Comparison of ENCODE assay signal across 20 cellular contexts in the genomic region with DNA sequence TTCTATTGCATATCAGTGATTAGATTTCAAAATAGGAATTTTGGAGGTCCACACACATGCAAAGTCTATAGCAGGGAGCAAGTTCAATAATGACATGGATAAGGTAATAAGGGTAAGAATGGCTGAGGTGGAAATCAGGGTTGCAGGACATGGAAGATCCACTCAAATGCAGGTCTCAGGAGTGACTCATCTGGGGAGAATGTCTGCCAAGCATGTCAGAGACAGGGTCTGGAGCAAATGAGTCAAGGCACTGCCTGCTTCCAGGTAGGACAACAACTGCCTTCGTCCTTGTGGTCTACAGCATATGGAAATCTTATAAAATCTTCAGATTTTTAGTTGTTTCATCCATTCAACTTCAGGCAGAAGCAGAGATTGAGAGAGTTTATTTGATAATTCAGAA.
DNase-seq lines count a peak whose midpoint lies in the region; ATAC-seq and TF ChIP-seq lines count a peak whose summit lies in the region.
"Had no signal": no experiment of that assay in that cellular context is flagged by ENCODE, and none has a peak within 500 bp of the region (broad histone marks: within the 10 kb centered on the region; RNA-seq: fewer than 3 reads in every experiment).

No MANE protein-coding gene starts in this region.

- ATAC-seq in HG03139 (IDR thresholded peaks at IDR 0.05; ENCODE audit: unreplicated experiment) (no peak), left lobe of liver (no peak)

- H3K27me3 Mint-ChIP-seq in activated CD4-positive, alpha-beta memory T cell treated with anti-CD3 and anti-CD28 coated beads for 36 hours: no peaks in the 10 kb centered on the region
- H3K27me3 Mint-ChIP-seq: activated CD4-positive, alpha-beta T cell treated with anti-CD3 and anti-CD28 coated beads, Interleukin-2, amount 10 ng/mL, durations not matched to agents 24 days and 14 days; activated naive CD8-positive, alpha-beta T cell had no signal

- no peaks in the 10 kb centered on the region for H3K4me1 Mint-ChIP-seq in activated CD4-positive, alpha-beta memory T cell treated with anti-CD3 and anti-CD28 coated beads for 36 hours (ENCODE audit: low read depth)
- H3K4me1 Mint-ChIP-seq: activated CD4-positive, alpha-beta T cell treated with anti-CD3 and anti-CD28 coated beads, Interleukin-2, amount 10 ng/mL, durations not matched to agents 24 days and 14 days had no signal

- H3K4me3 ChIP-seq in astrocyte of the spinal cord (ENCODE audit: low read depth, low read length): no peak overlapping the region
- H3K4me3 ChIP-seq: skin epidermis, tibial artery had no signal

- no peak overlapping the region for H3K4me3 Mint-ChIP-seq in activated CD4-positive, alpha-beta memory T cell treated with anti-CD3 and anti-CD28 coated beads for 36 hours
- H3K4me3 Mint-ChIP-seq: activated CD4-positive, alpha-beta T cell treated with anti-CD3 and anti-CD28 coated beads, Interleukin-2, amount 10 ng/mL, durations not matched to agents 24 days and 14 days; activated naive CD8-positive, alpha-beta T cell had no signal

- TF ChIP-seq CTCF in astrocyte of the spinal cord (IDR thresholded peaks at IDR 0.05; ENCODE audit: low read depth, low read length): no peak

- intact Hi-C loops in activated CD4-positive, alpha-beta memory T cell treated with anti-CD3 and anti-CD28 coated beads for 36 hours (cut with micrococcal nuclease): no loop called here

- DNase-seq in A172 (ENCODE audit: low spot score) (peak; percentile 51), NCI-H226 (peak; percentile 88), astrocyte of the spinal cord (ENCODE audit: low read depth, low spot score) (peak; percentile 68), iPS-NIHi7 (ENCODE audit: extremely low spot score) (peak; percentile 31), hypothalamus (lab: John Stamatoyannopoulos, UW) (no peak), left lobe of liver (ENCODE audit: low spot score) (no peak)
- DNase-seq in activated CD4-positive, alpha-beta memory T cell treated with anti-CD3 and anti-CD28 coated beads for 36 hours: no peak
- DNase-seq: activated CD4-positive, alpha-beta T cell treated with anti-CD3 and anti-CD28 coated beads, Interleukin-2, amount 10 ng/mL, durations not matched to agents 24 days and 14 days; activated T-cell treated with anti-CD3 and anti-CD28 coated beads, Interleukin-2, amount 50 U/mL, for 1 hour; caudate nucleus; EL; H7; kidney; NCI-H1105 treated with DMSO at 0.1 percent for 48 hours; NK-92 treated with Interleukin-12 subunit alpha and Interleukin-12 subunit beta, amount 100 ng/mL, for 24 hours; SIG-M5; tibial artery had no signal

- H3K36me3 Mint-ChIP-seq in activated CD4-positive, alpha-beta memory T cell treated with anti-CD3 and anti-CD28 coated beads for 36 hours: no peaks in the 10 kb centered on the region
- H3K36me3 Mint-ChIP-seq: activated naive CD8-positive, alpha-beta T cell had no signal

- peaks cover 2% of the 10 kb centered on the region for H3K9me3 Mint-ChIP-seq in activated CD4-positive, alpha-beta memory T cell treated with anti-CD3 and anti-CD28 coated beads for 36 hours
- H3K9me3 Mint-ChIP-seq: activated CD4-positive, alpha-beta T cell treated with anti-CD3 and anti-CD28 coated beads, Interleukin-2, amount 10 ng/mL, durations not matched to agents 24 days and 14 days had no signal

- POLR2A ChIA-PET in activated CD4-positive, alpha-beta memory T cell treated with anti-CD3 and anti-CD28 coated beads for 36 hours (lab: Charles Lee): no interaction called here

- CTCF ChIA-PET in activated CD4-positive, alpha-beta memory T cell treated with anti-CD3 and anti-CD28 coated beads for 36 hours (lab: Charles Lee): no interaction called here

- H3K27ac Mint-ChIP-seq in activated CD4-positive, alpha-beta memory T cell treated with anti-CD3 and anti-CD28 coated beads for 36 hours: no peak overlapping the region
- H3K27ac Mint-ChIP-seq: activated CD4-positive, alpha-beta T cell treated with anti-CD3 and anti-CD28 coated beads, Interleukin-2, amount 10 ng/mL, durations not matched to agents 24 days and 14 days; activated naive CD8-positive, alpha-beta T cell had no signal

- in situ Hi-C loops in astrocyte of the spinal cord (cut with HindIII; ENCODE audit: low sequenced_read_pairs): no loop called here

Comparison
In these comparisons a context has a peak if more than half of its experiments do, and no peak if none do; other contexts are left out.
1. DNase-seq: peak in A172 (single experiment), NCI-H226 (single experiment), astrocyte of the spinal cord (single experiment) and iPS-NIHi7 (single experiment); none in hypothalamus (0 of 51), left lobe of liver (single experiment) and activated CD4-positive, alpha-beta memory T cell treated with anti-CD3 and anti-CD28 coated beads for 36 hours (single experiment).